In the genomic region with DNA sequence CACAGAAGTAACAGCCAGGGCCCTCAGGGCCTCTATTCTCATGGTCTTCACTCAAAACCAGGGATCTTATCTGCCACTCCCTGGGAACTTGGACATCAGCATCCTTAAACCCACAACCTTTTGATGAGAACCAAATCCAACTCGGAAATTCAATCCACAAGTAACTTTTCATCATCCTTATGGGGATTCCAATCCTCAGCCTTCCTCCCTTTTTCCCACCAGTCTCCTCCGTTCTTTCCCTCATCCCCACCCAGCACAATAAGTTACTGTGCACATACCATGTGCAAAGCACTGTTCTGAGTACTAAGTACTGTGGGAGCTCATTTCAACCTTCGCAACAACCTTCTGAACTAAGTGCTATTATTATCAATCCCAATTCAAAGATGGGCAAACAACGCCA, we compare ENCODE assay signal across 18 cellular contexts. TPM values are rescaled to one million over a fixed set of nuclear protein-coding genes. Genes with fewer than 3 reads are reported as not detected.
DNase-seq lines count a peak whose midpoint lies in the region; ATAC-seq and TF ChIP-seq lines count a peak whose summit lies in the region.
"Had no signal": no experiment of that assay in that cellular context is flagged by ENCODE, and none has a peak within 500 bp of the region (broad histone marks: within the 10 kb centered on the region; RNA-seq: fewer than 3 reads in every experiment).

No MANE protein-coding gene starts in this region.

- peaks cover 100% of the 10 kb centered on the region for H3K79me2 ChIP-seq in neural progenitor cell (ENCODE audit: low read depth)

- no peak overlapping the region for H3K27ac Mint-ChIP-seq in neural progenitor cell
- H3K27ac Mint-ChIP-seq: CD4-positive, alpha-beta memory T cell; GM23338; H9 had no signal

- H3K9me3 ChIP-seq in left ventricle myocardium inferior (replicated peaks) = no peaks in the 10 kb centered on the region
- no peaks in the 10 kb centered on the region for H3K9me3 ChIP-seq in neural progenitor cell (ENCODE audit: low read depth)
- H3K9me3 ChIP-seq: A549 had no signal

- no peaks in the 10 kb centered on the region for H3K36me3 ChIP-seq in left ventricle myocardium inferior
- peaks cover 5% of the 10 kb centered on the region for H3K36me3 ChIP-seq in neural progenitor cell

- H4K20me1 ChIP-seq in neural progenitor cell (ENCODE audit: low read depth) = peaks cover 80% of the 10 kb centered on the region

- H3F3A ChIP-seq in neural progenitor cell (ENCODE audit: low read depth) = peaks cover 14% of the 10 kb centered on the region

- H3K27me3 ChIP-seq in left ventricle myocardium inferior (ENCODE audit: low read depth) = no peaks in the 10 kb centered on the region
- no peaks in the 10 kb centered on the region for H3K27me3 ChIP-seq in neural progenitor cell

- intact Hi-C loops in left ventricle myocardium inferior (cut with micrococcal nuclease) = no loop called here
- intact Hi-C loops in left ventricle myocardium superior (cut with micrococcal nuclease) = no loop called here

- no peak overlapping the region for H2AFZ ChIP-seq in neural progenitor cell (replicated peaks)
- H2AFZ ChIP-seq: GM23338 had no signal

- TF ChIP-seq CTCF in left ventricle myocardium inferior (IDR thresholded peaks at IDR 0.05; ENCODE audit: borderline replicate concordance) (no peak), VCaP (conservative IDR thresholded peaks at IDR 0.05) (no peak), neural progenitor cell (IDR thresholded peaks at IDR 0.05) (no peak)

- no peak overlapping the region for H3K4me3 ChIP-seq in left ventricle myocardium inferior
- no peak overlapping the region for H3K4me3 ChIP-seq in neural progenitor cell
- H3K4me3 ChIP-seq: A549, GM23338 had no signal

- no peak overlapping the region for H3K9ac ChIP-seq in neural progenitor cell

- H3K4me1 ChIP-seq in left ventricle myocardium inferior (peaks cover 77% of the 10 kb centered on the region), neural progenitor cell (peaks cover 24% of the 10 kb centered on the region)

- H3K4me1 Mint-ChIP-seq in neural progenitor cell = no peaks in the 10 kb centered on the region

- peaks cover 2% of the 10 kb centered on the region for H3K27me3 Mint-ChIP-seq in neural progenitor cell (ENCODE audit: insufficient read depth, low read depth)
- H3K27me3 Mint-ChIP-seq: CD4-positive, alpha-beta memory T cell had no signal

- H3K27ac ChIP-seq in left ventricle myocardium inferior (replicated peaks) = peak overlapping the region; percentile 7
- H3K27ac ChIP-seq in VCaP = peak overlapping the region; percentile 35; the same call in 1 of the 2 replicates
- no peak overlapping the region for H3K27ac ChIP-seq in neural progenitor cell
- H3K27ac ChIP-seq: 22Rv1, A549, C4-2B, HL-60 had no signal

- H3K36me3 Mint-ChIP-seq in neural progenitor cell = peaks cover 33% of the 10 kb centered on the region

- ATAC-seq in left ventricle myocardium superior (no peak), HG03460 (IDR thresholded peaks at IDR 0.05; ENCODE audit: unreplicated experiment) (no peak)

- H3K9me3 Mint-ChIP-seq in neural progenitor cell = peaks cover 21% of the 10 kb centered on the region
- H3K9me3 Mint-ChIP-seq: CD4-positive, alpha-beta memory T cell had no signal

- no peak for DNase-seq in left ventricle myocardium inferior
- no peak for DNase-seq in left ventricle myocardium superior
- no peak for DNase-seq in neural progenitor cell (ENCODE audit: low spot score)
- DNase-seq in stimulated activated CD4-positive, alpha-beta T cell treated with anti-CD3 and anti-CD28 coated beads, Interleukin-4, amount 100 ng/mL, for 4 hours = no peak
- no peak for DNase-seq in NCI-H1105 (lab: John Stamatoyannopoulos, UW)
- DNase-seq: AML-193; CD4-positive, alpha-beta memory T cell; DMS153; DMS79 treated with DMSO at 0.1 percent for 48 hours; GF-D8; H9 had no signal

- peak overlapping the region; percentile 6 for H3K4me2 ChIP-seq in neural progenitor cell
- H3K4me2 ChIP-seq: A549, GM23338 had no signal

- H3K4me3 Mint-ChIP-seq in neural progenitor cell = no peak overlapping the region
- H3K4me3 Mint-ChIP-seq: GM23338, H9 had no signal

RNA-seq across cellular contexts. Expression of a gene that starts 17.0 kb away (rescaled TPM):
- 42.8 TPM for total RNA-seq in left ventricle myocardium inferior
- 41.2 TPM for total RNA-seq in left ventricle myocardium superior
- 64.2 and 80.5 TPM in 2 replicates for total RNA-seq in neural progenitor cell (ENCODE audit: low replicate concordance)
